ENCODE assay signal across 1 cellular context in the genomic region with DNA sequence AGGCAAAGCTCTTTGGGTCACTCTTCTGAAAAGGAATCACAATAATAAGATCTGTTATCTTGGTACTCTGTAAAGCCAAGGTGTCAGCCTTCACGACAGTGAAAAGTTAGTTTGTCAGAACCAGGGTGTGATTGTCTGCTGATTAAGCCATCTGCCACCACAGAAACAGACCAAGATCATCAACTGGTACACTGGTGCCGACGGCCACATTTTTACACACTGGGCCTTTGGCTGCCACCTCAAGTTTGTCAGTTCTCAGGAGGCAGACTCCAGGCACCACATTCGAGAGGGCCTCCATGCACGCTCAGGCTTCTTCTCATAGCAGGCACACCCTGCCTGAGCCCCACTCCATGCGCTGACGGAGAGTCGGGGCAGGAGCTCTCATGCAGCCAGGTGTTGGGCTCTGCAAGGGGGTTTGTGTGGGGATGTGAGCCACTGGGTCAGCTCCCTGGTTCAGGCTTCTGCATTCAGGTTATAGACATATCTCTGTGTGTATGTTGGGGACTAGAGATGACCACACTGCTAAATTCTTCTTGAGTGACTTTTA.
TF ChIP-seq lines count a peak whose summit lies in the region.

No MANE protein-coding gene starts in this region.

TF ChIP-seq in H1, 55 proteins besides CTCF, POLR2A, EP300 and RAD21 (continued from another document):
- TF ChIP-seq BCL11A (IDR thresholded peaks at IDR 0.05; ENCODE audit: low read depth in 2 of 2, low read length in 2 of 2) = no peak
- TF ChIP-seq POU5F1 (IDR thresholded peaks at IDR 0.05; ENCODE audit: low read depth, low read length) = no peak
- TF ChIP-seq ZNF274 (IDR thresholded peaks at IDR 0.05; ENCODE audit: borderline replicate concordance, extremely low read depth, low read length) = no peak
- no peak for TF ChIP-seq YY1 (IDR thresholded peaks at IDR 0.05; ENCODE audit: low read depth, low read length)
- TF ChIP-seq, protein P1, sequence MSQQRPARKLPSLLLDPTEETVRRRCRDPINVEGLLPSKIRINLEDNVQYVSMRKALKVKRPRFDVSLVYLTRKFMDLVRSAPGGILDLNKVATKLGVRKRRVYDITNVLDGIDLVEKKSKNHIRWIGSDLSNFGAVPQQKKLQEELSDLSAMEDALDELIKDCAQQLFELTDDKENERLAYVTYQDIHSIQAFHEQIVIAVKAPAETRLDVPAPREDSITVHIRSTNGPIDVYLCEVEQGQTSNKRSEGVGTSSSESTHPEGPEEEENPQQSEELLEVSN (IDR thresholded peaks at IDR 0.05) = no peak
- no peak for TF ChIP-seq NANOG (IDR thresholded peaks at IDR 0.05; ENCODE audit: insufficient read depth, low read depth, low read length, poor library complexity, severe bottlenecking)
